In genomic region chr10:97563337-97563736, GRCh38 we compare ENCODE assay signal across 39 cellular contexts. TPM values are rescaled to one million over a fixed set of nuclear protein-coding genes. Genes with fewer than 3 reads are reported as not detected.
"Had no signal": no experiment of that assay in that cellular context is flagged by ENCODE, and none has a peak within 500 bp of the region (broad histone marks: within the 10 kb centered on the region; RNA-seq: fewer than 3 reads in every experiment).

No MANE protein-coding gene starts in this region.

- H3K27ac ChIP-seq: adrenal gland, ascending aorta, body of pancreas, brain microvascular endothelial cell, breast epithelium, cardiac muscle cell had no signal

- H3K27me3 Mint-ChIP-seq: activated naive CD4-positive, alpha-beta T cell treated with anti-CD3 and anti-CD28 coated beads, Interleukin-2, amount 10 ng/mL, durations not matched to agents 7 days and 5 days; activated naive CD4-positive, alpha-beta T cell treated with anti-CD3 and anti-CD28 coated beads, Interleukin-2, amount 50 U/mL, for 24 hours; activated naive CD8-positive, alpha-beta T cell; activated naive CD8-positive, alpha-beta T cell treated with anti-CD3 and anti-CD28 coated beads for 36 hours; activated naive CD8-positive, alpha-beta T cell treated with anti-CD3 and anti-CD28 coated beads, Interleukin-2, amount 10 ng/mL, durations not matched to agents 7 days and 5 days; activated naive CD8-positive, alpha-beta T cell treated with anti-CD3 and anti-CD28 coated beads, Interleukin-2, amount 50 U/mL, for 24 hours; activated T-cell treated with anti-CD3 and anti-CD28 coated beads, Interleukin-2, amount 50 U/mL, for 24 hours; central memory CD8-positive, alpha-beta T cell had no signal

- H3K4me3 Mint-ChIP-seq: activated naive CD4-positive, alpha-beta T cell treated with anti-CD3 and anti-CD28 coated beads for 36 hours; activated naive CD4-positive, alpha-beta T cell treated with anti-CD3 and anti-CD28 coated beads, Interleukin-2, amount 10 ng/mL, durations not matched to agents 7 days and 5 days; activated naive CD4-positive, alpha-beta T cell treated with anti-CD3 and anti-CD28 coated beads, Interleukin-2, amount 50 U/mL, for 24 hours; activated naive CD8-positive, alpha-beta T cell; activated naive CD8-positive, alpha-beta T cell treated with anti-CD3 and anti-CD28 coated beads for 36 hours; activated naive CD8-positive, alpha-beta T cell treated with anti-CD3 and anti-CD28 coated beads, Interleukin-2, amount 10 ng/mL, durations not matched to agents 7 days and 5 days; activated naive CD8-positive, alpha-beta T cell treated with anti-CD3 and anti-CD28 coated beads, Interleukin-2, amount 50 U/mL, for 24 hours; activated T-cell treated with anti-CD3 and anti-CD28 coated beads, Interleukin-2, amount 50 U/mL, for 24 hours; activated T-cell treated with anti-CD3 and anti-CD28 coated beads, Interleukin-2, amount 50 U/mL, for 4 hours; activated T-cell treated with anti-CD3 and anti-CD28 coated beads, Interleukin-2, amount 50 U/mL, for 72 hours; activated T-helper 1 cell treated with anti-CD3 and anti-CD28 coated beads, Interleukin-12 subunit alpha, Interleukin-12 subunit beta, Interleukin-2, Interleukin-4 antibody, amounts not matched to agents 30 ng/mL and 10 ng/mL and 1 ng/mL, durations not matched to agents 14 hours and 24 hours and 36 hours; brain; central memory CD8-positive, alpha-beta T cell had no signal

- H3K9me3 Mint-ChIP-seq: activated naive CD4-positive, alpha-beta T cell treated with anti-CD3 and anti-CD28 coated beads for 36 hours; activated naive CD4-positive, alpha-beta T cell treated with anti-CD3 and anti-CD28 coated beads, Interleukin-2, amount 10 ng/mL, durations not matched to agents 7 days and 5 days; activated naive CD4-positive, alpha-beta T cell treated with anti-CD3 and anti-CD28 coated beads, Interleukin-2, amount 50 U/mL, for 24 hours; activated naive CD4-positive, alpha-beta T cell treated with anti-CD3 and anti-CD28 coated beads, Interleukin-2, amount 50 U/mL, for 72 hours; activated naive CD8-positive, alpha-beta T cell treated with anti-CD3 and anti-CD28 coated beads for 36 hours; activated naive CD8-positive, alpha-beta T cell treated with anti-CD3 and anti-CD28 coated beads, Interleukin-2, amount 50 U/mL, for 24 hours; activated T-cell treated with anti-CD3 and anti-CD28 coated beads, Interleukin-2, amount 50 U/mL, for 24 hours; activated T-cell treated with anti-CD3 and anti-CD28 coated beads, Interleukin-2, amount 50 U/mL, for 4 hours; activated T-cell treated with anti-CD3 and anti-CD28 coated beads, Interleukin-2, amount 50 U/mL, for 72 hours; activated T-helper 1 cell treated with anti-CD3 and anti-CD28 coated beads, Interleukin-12 subunit alpha, Interleukin-12 subunit beta, Interleukin-2, Interleukin-4 antibody, amounts not matched to agents 30 ng/mL and 10 ng/mL and 1 ng/mL, durations not matched to agents 14 hours and 24 hours and 36 hours; activated T-helper 2 cell treated with anti-CD3 and anti-CD28 coated beads, Interferon-gamma antibody, Interleukin-2, Interleukin-4, amounts not matched to agents 10 μg/mL and 5 μg/mL and 100 μg/mL, durations not matched to agents 14 hours and 24 hours and 36 hours; central memory CD8-positive, alpha-beta T cell had no signal

- ATAC-seq: activated naive CD4-positive, alpha-beta T cell treated with anti-CD3 and anti-CD28 coated beads, Interleukin-2, amount 50 U/mL, for 72 hours; activated naive CD8-positive, alpha-beta T cell treated with anti-CD3 and anti-CD28 coated beads, Interleukin-2, amount 50 U/mL, for 24 hours; activated T-cell treated with anti-CD3 and anti-CD28 coated beads, Interleukin-2, amount 50 U/mL, for 4 hours; activated T-cell treated with anti-CD3 and anti-CD28 coated beads, Interleukin-2, amount 50 U/mL, for 72 hours; body of pancreas had no signal

- H3K4me1 Mint-ChIP-seq: activated naive CD4-positive, alpha-beta T cell treated with anti-CD3 and anti-CD28 coated beads, Interleukin-2, amount 50 U/mL, for 24 hours; activated naive CD8-positive, alpha-beta T cell treated with anti-CD3 and anti-CD28 coated beads for 36 hours; activated naive CD8-positive, alpha-beta T cell treated with anti-CD3 and anti-CD28 coated beads, Interleukin-2, amount 50 U/mL, for 24 hours; brain; central memory CD8-positive, alpha-beta T cell had no signal

- H3K36me3 Mint-ChIP-seq: activated naive CD4-positive, alpha-beta T cell treated with anti-CD3 and anti-CD28 coated beads, Interleukin-2, amount 10 ng/mL, durations not matched to agents 7 days and 5 days; activated naive CD4-positive, alpha-beta T cell treated with anti-CD3 and anti-CD28 coated beads, Interleukin-2, amount 50 U/mL, for 24 hours; activated naive CD4-positive, alpha-beta T cell treated with anti-CD3 and anti-CD28 coated beads, Interleukin-2, amount 50 U/mL, for 72 hours; activated naive CD8-positive, alpha-beta T cell; activated naive CD8-positive, alpha-beta T cell treated with anti-CD3 and anti-CD28 coated beads, Interleukin-2, amount 10 ng/mL, durations not matched to agents 7 days and 5 days; brain had no signal

- H3K36me3 ChIP-seq: adrenal gland, brain microvascular endothelial cell, breast epithelium, cardiac muscle cell had no signal

- H3K4me3 ChIP-seq: adrenal gland, ascending aorta, body of pancreas, breast epithelium, cardiac muscle cell had no signal

- H3K9me3 ChIP-seq: adrenal gland, ascending aorta, body of pancreas, breast epithelium had no signal

- DNase-seq: activated effector memory CD4-positive, alpha-beta T cell treated with anti-CD3 and anti-CD28 coated beads, Interleukin-2, amount 50 U/mL, for 16 hours; activated effector memory CD4-positive, alpha-beta T cell treated with Interleukin-2 at 50 U/mL for 16 hours; activated gamma-delta T cell; activated gamma-delta T cell treated with Interleukin-2 at 50 U/mL for 16 hours; activated naive CD4-positive, alpha-beta T cell; activated naive CD4-positive, alpha-beta T cell treated with anti-CD3 and anti-CD28 coated beads for 36 hours; activated naive CD4-positive, alpha-beta T cell treated with anti-CD3 and anti-CD28 coated beads, Interleukin-2, amount 10 ng/mL, durations not matched to agents 7 days and 5 days; activated naive CD4-positive, alpha-beta T cell treated with anti-CD3 and anti-CD28 coated beads, Interleukin-2, amount 50 U/mL, for 16 hours; activated naive CD4-positive, alpha-beta T cell treated with Interleukin-2 at 50 U/mL for 16 hours; activated naive CD8-positive, alpha-beta T cell treated with anti-CD3 and anti-CD28 coated beads for 36 hours; activated naive CD8-positive, alpha-beta T cell treated with anti-CD3 and anti-CD28 coated beads, Interleukin-2, amount 10 ng/mL, durations not matched to agents 7 days and 5 days; activated naive CD8-positive, alpha-beta T cell treated with anti-CD3 and anti-CD28 coated beads, Interleukin-2, amount 50 U/mL, for 24 hours; activated T-cell treated with anti-CD3 and anti-CD28 coated beads, Interleukin-2, amount 50 U/mL, for 1 hour; activated T-cell treated with anti-CD3 and anti-CD28 coated beads, Interleukin-2, amount 50 U/mL, for 24 hours; activated T-cell treated with anti-CD3 and anti-CD28 coated beads, Interleukin-2, amount 50 U/mL, for 4 hours; activated T-cell treated with anti-CD3 and anti-CD28 coated beads, Interleukin-2, amount 50 U/mL, for 48 hours; activated T-cell treated with anti-CD3 and anti-CD28 coated beads, Interleukin-2, amount 50 U/mL, for 72 hours; adrenal gland; amniotic stem cell; amygdala; anterior cingulate cortex; body of pancreas; brain microvascular endothelial cell; caudate nucleus; central memory CD4-positive, alpha-beta T cell; cerebellar nuclear complex had no signal

- H3K27ac Mint-ChIP-seq: activated naive CD4-positive, alpha-beta T cell treated with anti-CD3 and anti-CD28 coated beads for 36 hours; activated naive CD4-positive, alpha-beta T cell treated with anti-CD3 and anti-CD28 coated beads, Interleukin-2, amount 10 ng/mL, durations not matched to agents 7 days and 5 days; activated naive CD4-positive, alpha-beta T cell treated with anti-CD3 and anti-CD28 coated beads, Interleukin-2, amount 50 U/mL, for 24 hours; activated naive CD4-positive, alpha-beta T cell treated with anti-CD3 and anti-CD28 coated beads, Interleukin-2, amount 50 U/mL, for 72 hours; activated naive CD8-positive, alpha-beta T cell; activated naive CD8-positive, alpha-beta T cell treated with anti-CD3 and anti-CD28 coated beads for 36 hours; activated naive CD8-positive, alpha-beta T cell treated with anti-CD3 and anti-CD28 coated beads, Interleukin-2, amount 10 ng/mL, durations not matched to agents 7 days and 5 days; activated naive CD8-positive, alpha-beta T cell treated with anti-CD3 and anti-CD28 coated beads, Interleukin-2, amount 50 U/mL, for 24 hours; activated T-cell treated with anti-CD3 and anti-CD28 coated beads, Interleukin-2, amount 50 U/mL, for 24 hours; activated T-cell treated with anti-CD3 and anti-CD28 coated beads, Interleukin-2, amount 50 U/mL, for 72 hours; activated T-helper 1 cell treated with anti-CD3 and anti-CD28 coated beads, Interleukin-12 subunit alpha, Interleukin-12 subunit beta, Interleukin-2, Interleukin-4 antibody, amounts not matched to agents 30 ng/mL and 10 ng/mL and 1 ng/mL, durations not matched to agents 14 hours and 24 hours and 36 hours; activated T-helper 2 cell treated with anti-CD3 and anti-CD28 coated beads, Interferon-gamma antibody, Interleukin-2, Interleukin-4, amounts not matched to agents 10 μg/mL and 5 μg/mL and 100 μg/mL, durations not matched to agents 14 hours and 24 hours and 36 hours; brain had no signal

- H3K4me1 ChIP-seq: adrenal gland, body of pancreas, breast epithelium had no signal

RNA-seq across cellular contexts. Expression of gene ANKRD2, which starts 9.2 kb away (rescaled TPM):
- total RNA-seq: activated naive CD8-positive, alpha-beta T cell treated with anti-CD3 and anti-CD28 coated beads for 36 hours; activated T-cell treated with anti-CD3 and anti-CD28 coated beads, Interleukin-2, amount 50 U/mL, for 4 hours; activated T-cell treated with anti-CD3 and anti-CD28 coated beads, Interleukin-2, amount 50 U/mL, for 72 hours; activated T-helper 1 cell treated with anti-CD3 and anti-CD28 coated beads, Interleukin-12 subunit alpha, Interleukin-12 subunit beta, Interleukin-2, Interleukin-4 antibody, amounts not matched to agents 30 ng/mL and 10 ng/mL and 1 ng/mL, durations not matched to agents 14 hours and 24 hours and 36 hours; ascending aorta; body of pancreas; breast epithelium; cardiac muscle cell; cerebellum had no signal

RNA-seq across cellular contexts. Expression of gene HOGA1, which starts 20.9 kb away (rescaled TPM):
- total RNA-seq: activated naive CD4-positive, alpha-beta T cell treated with anti-CD3 and anti-CD28 coated beads for 36 hours; activated naive CD4-positive, alpha-beta T cell treated with anti-CD3 and anti-CD28 coated beads, Interleukin-2, amount 50 U/mL, for 72 hours; activated naive CD8-positive, alpha-beta T cell treated with anti-CD3 and anti-CD28 coated beads for 36 hours; activated naive CD8-positive, alpha-beta T cell treated with anti-CD3 and anti-CD28 coated beads, Interleukin-2, amount 10 ng/mL, durations not matched to agents 7 days and 5 days; activated T-cell treated with anti-CD3 and anti-CD28 coated beads, Interleukin-2, amount 50 U/mL, for 4 hours; activated T-cell treated with anti-CD3 and anti-CD28 coated beads, Interleukin-2, amount 50 U/mL, for 72 hours; activated T-helper 1 cell treated with anti-CD3 and anti-CD28 coated beads, Interleukin-12 subunit alpha, Interleukin-12 subunit beta, Interleukin-2, Interleukin-4 antibody, amounts not matched to agents 30 ng/mL and 10 ng/mL and 1 ng/mL, durations not matched to agents 14 hours and 24 hours and 36 hours; activated T-helper 2 cell treated with anti-CD3 and anti-CD28 coated beads, Interferon-gamma antibody, Interleukin-2, Interleukin-4, amounts not matched to agents 10 μg/mL and 5 μg/mL and 100 μg/mL, durations not matched to agents 14 hours and 24 hours and 36 hours had no signal

RNA-seq across cellular contexts. Expression of gene C10orf62, which starts 26.2 kb away (rescaled TPM):
- total RNA-seq: activated naive CD4-positive, alpha-beta T cell treated with anti-CD3 and anti-CD28 coated beads for 36 hours; activated naive CD4-positive, alpha-beta T cell treated with anti-CD3 and anti-CD28 coated beads, Interleukin-2, amount 50 U/mL, for 72 hours; activated naive CD8-positive, alpha-beta T cell treated with anti-CD3 and anti-CD28 coated beads for 36 hours; activated naive CD8-positive, alpha-beta T cell treated with anti-CD3 and anti-CD28 coated beads, Interleukin-2, amount 10 ng/mL, durations not matched to agents 7 days and 5 days; activated T-cell treated with anti-CD3 and anti-CD28 coated beads, Interleukin-2, amount 50 U/mL, for 4 hours; activated T-cell treated with anti-CD3 and anti-CD28 coated beads, Interleukin-2, amount 50 U/mL, for 72 hours; activated T-helper 1 cell treated with anti-CD3 and anti-CD28 coated beads, Interleukin-12 subunit alpha, Interleukin-12 subunit beta, Interleukin-2, Interleukin-4 antibody, amounts not matched to agents 30 ng/mL and 10 ng/mL and 1 ng/mL, durations not matched to agents 14 hours and 24 hours and 36 hours; activated T-helper 2 cell treated with anti-CD3 and anti-CD28 coated beads, Interferon-gamma antibody, Interleukin-2, Interleukin-4, amounts not matched to agents 10 μg/mL and 5 μg/mL and 100 μg/mL, durations not matched to agents 14 hours and 24 hours and 36 hours; ascending aorta; astrocyte; chondrocyte had no signal
